In genomic region chr13:39916330-39916729, GRCh38 we compare ENCODE assay signal across 30 cellular contexts.
A peak's percentile ranks its signal among the peaks of the same experiment; 100 is the strongest.
DNase-seq lines count a peak whose midpoint lies in the region; ATAC-seq, FAIRE-seq and TF ChIP-seq lines count a peak whose summit lies in the region.
"Had no signal": no experiment of that assay in that cellular context is flagged by ENCODE, and none has a peak within 500 bp of the region (broad histone marks: within the 10 kb centered on the region; RNA-seq: fewer than 3 reads in every experiment).

No MANE protein-coding gene starts in this region.

- H3K4me3 ChIP-seq in breast epithelium (no peak overlapping the region), bronchial epithelial cell (ENCODE audit: low read depth, low read length) (no peak overlapping the region), fibroblast of pulmonary artery (replicated peaks; ENCODE audit: low read depth, low read length) (no peak overlapping the region)
- H3K4me3 ChIP-seq: HAP-1, SK-N-MC had no signal

- no peak for TF ChIP-seq POLR2A in breast epithelium (IDR thresholded peaks at IDR 0.05)

- CTCF ChIA-PET in MCF 10A (lab: Yijun Ruan, JAX): interaction anchor here (0.8 to 1.6 kb wide), 4 partner anchors 27 to 766 kb away, joined by 3 to 4 read pairs (median 4); no protein-coding TSS in a partner anchor

- no peak for ATAC-seq in GM18861 (IDR thresholded peaks at IDR 0.05; ENCODE audit: unreplicated experiment)
- ATAC-seq in GM21447 (IDR thresholded peaks at IDR 0.05; ENCODE audit: unreplicated experiment): no peak
- ATAC-seq: Panc1 had no signal

- DNase-seq in MCF 10A (ENCODE audit: unreplicated experiment): peak; percentile 51
- DNase-seq in breast epithelium (ENCODE audit: low spot score in 2 of 2): no peak
- DNase-seq in bronchial epithelial cell (ENCODE audit: low read depth): peak; percentile 62
- DNase-seq in fibroblast of pulmonary artery (ENCODE audit: low read depth): peak; percentile 53
- DNase-seq in stimulated activated CD4-positive, alpha-beta T cell treated with anti-CD3 and anti-CD28 coated beads, Interleukin-1b, Interleukin-23, amount 100 ng/mL, for 48 hours: no peak
- no peak for DNase-seq in kidney tubule cell (ENCODE audit: low spot score)
- DNase-seq: 8988T; ACHN; BE2C; Calu3; CD8-positive, alpha-beta memory T cell; DND-41; NCI-H1092; NCI-H1417 treated with DMSO at 0.1 percent for 48 hours; NCI-H2081; NCI-H2171; NCI-H226; NCI-H510A; NCI-H69; SHP77 treated with DMSO at 0.1 percent for 48 hours had no signal

- BruUV-seq in MCF 10A (replicated peaks; lab: Mats Ljungman, UMichigan): no TSS peak

- H3K27me3 ChIP-seq in breast epithelium: no peaks in the 10 kb centered on the region
- no peaks in the 10 kb centered on the region for H3K27me3 ChIP-seq in bronchial epithelial cell (ENCODE audit: control insufficient read depth, insufficient read depth, low read length)
- H3K27me3 ChIP-seq: BE2C had no signal

- H3K4me1 ChIP-seq in breast epithelium: no peaks in the 10 kb centered on the region
- H3K4me1 ChIP-seq: BE2C, HAP-1 had no signal

- POLR2A ChIA-PET in MCF 10A (lab: Yijun Ruan, JAX): interaction anchor here (0.7 to 1.3 kb wide), 3 partner anchors 46 to 459 kb away, joined by 3 read pairs; no protein-coding TSS in a partner anchor

- peaks cover 9% of the 10 kb centered on the region for H3K9me3 Mint-ChIP-seq in MCF 10A (ENCODE audit: unreplicated experiment)

- H3K9me3 ChIP-seq in breast epithelium: no peaks in the 10 kb centered on the region
- H3K9me3 ChIP-seq: BE2C, HAP-1 had no signal

- H3K4me3 Mint-ChIP-seq in MCF 10A (ENCODE audit: unreplicated experiment): no peak overlapping the region
- H3K4me3 Mint-ChIP-seq: CD14-positive monocyte; CD8-positive, alpha-beta memory T cell; IgD-negative memory B cell had no signal

- TF ChIP-seq CTCF in MCF 10A (IDR thresholded peaks at IDR 0.05; ENCODE audit: unreplicated experiment) (no peak), breast epithelium (IDR thresholded peaks at IDR 0.05) (no peak), bronchial epithelial cell (IDR thresholded peaks at IDR 0.05; ENCODE audit: insufficient read depth, low read length, severe bottlenecking) (no peak), fibroblast of pulmonary artery (IDR thresholded peaks at IDR 0.05; ENCODE audit: low read length, missing control alignments) (no peak)

- no peak overlapping the region for H3K27ac ChIP-seq in breast epithelium
- H3K27ac ChIP-seq: HL-60, KMS-11, RWPE1, SK-N-MC had no signal

- no peaks in the 10 kb centered on the region for H3K27me3 Mint-ChIP-seq in MCF 10A (ENCODE audit: insufficient read depth, unreplicated experiment)

- intact Hi-C loops in MCF 10A (cut with micrococcal nuclease): no loop called here
- intact Hi-C loops in breast epithelium (cut with DNase I; ENCODE audit: low total_unique reads): no loop called here

- H3K27ac Mint-ChIP-seq in MCF 10A (ENCODE audit: low read depth, unreplicated experiment): peak overlapping the region; percentile 81
- H3K27ac Mint-ChIP-seq: CD14-positive monocyte; CD8-positive, alpha-beta memory T cell; IgD-negative memory B cell had no signal

- H3K4me1 Mint-ChIP-seq in MCF 10A (ENCODE audit: insufficient read depth, unreplicated experiment): peaks cover 48% of the 10 kb centered on the region
- H3K4me1 Mint-ChIP-seq: CD14-positive monocyte; CD8-positive, alpha-beta memory T cell; IgD-negative memory B cell had no signal

- peaks cover 10% of the 10 kb centered on the region for H3K36me3 Mint-ChIP-seq in MCF 10A (ENCODE audit: insufficient read depth, unreplicated experiment)
- H3K36me3 Mint-ChIP-seq: CD14-positive monocyte, IgD-negative memory B cell had no signal

- no peaks in the 10 kb centered on the region for H3K36me3 ChIP-seq in breast epithelium
- H3K36me3 ChIP-seq in bronchial epithelial cell (ENCODE audit: control insufficient read depth, insufficient read depth, low read length): no peaks in the 10 kb centered on the region
- H3K36me3 ChIP-seq: BE2C, HAP-1 had no signal

- FAIRE-seq in bronchial epithelial cell (lab: Jason Lieb, UNC): no peak

Comparison
In these comparisons a context has a peak if more than half of its experiments do, and no peak if none do; other contexts are left out.
1. DNase-seq: peak in MCF 10A (single experiment), bronchial epithelial cell (single experiment) and fibroblast of pulmonary artery (single experiment); none in breast epithelium (0 of 2), stimulated activated CD4-positive, alpha-beta T cell treated with anti-CD3 and anti-CD28 coated beads, Interleukin-1b, Interleukin-23, amount 100 ng/mL, for 48 hours (single experiment) and kidney tubule cell (single experiment).